ENCODE assay signal across 29 cellular contexts in the genomic region with DNA sequence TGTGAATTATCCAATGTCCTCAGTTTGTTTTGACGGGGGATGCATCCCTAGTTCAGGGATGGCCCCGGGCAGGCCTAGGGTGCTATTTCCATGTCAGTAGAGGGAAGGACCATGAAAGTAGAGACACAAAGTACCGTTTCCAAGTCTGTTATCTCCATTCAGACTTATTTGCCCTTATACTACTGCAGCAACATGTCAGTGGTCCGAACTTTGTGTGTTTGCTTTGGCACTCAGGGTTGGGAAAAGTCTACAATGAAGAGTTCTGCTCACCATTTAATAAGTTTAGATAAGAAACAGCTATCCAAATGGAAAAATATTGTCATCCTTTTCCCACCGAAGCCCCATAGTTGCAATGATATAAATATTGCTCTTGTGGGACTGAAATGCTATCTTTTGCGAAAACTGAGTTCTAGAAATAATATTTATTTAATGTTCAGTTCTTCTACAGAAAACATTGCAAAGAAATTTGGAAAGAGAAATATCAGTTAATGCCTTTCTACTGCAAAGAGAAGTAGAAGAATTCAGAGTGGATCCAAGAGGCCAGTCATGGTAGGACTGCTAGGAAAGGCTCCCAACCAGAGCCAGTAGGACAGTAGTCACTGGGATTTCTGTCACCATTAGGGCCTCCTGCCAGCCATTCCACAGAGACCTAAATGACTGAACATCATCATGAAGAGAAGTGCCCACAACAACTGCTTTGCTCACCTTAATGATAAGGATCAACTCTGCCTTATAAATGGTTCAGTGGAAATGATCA. TPM values are rescaled to one million over a fixed set of nuclear protein-coding genes. Genes with fewer than 3 reads are reported as not detected.
"Had no signal": no experiment of that assay in that cellular context is flagged by ENCODE, and none has a peak within 500 bp of the region (broad histone marks: within the 10 kb centered on the region; RNA-seq: fewer than 3 reads in every experiment).

No MANE protein-coding gene starts in this region.

- ATAC-seq: activated naive CD8-positive, alpha-beta T cell treated with anti-CD3 and anti-CD28 coated beads, Interleukin-2, amount 50 U/mL, for 24 hours; foreskin keratinocyte; left colon; stimulated activated effector memory CD8-positive, alpha-beta T cell treated with anti-CD3 and anti-CD28 coated beads, Interleukin-12 subunit alpha, Interleukin-12 subunit beta, amount 100 ng/mL, for 72 hours; stimulated activated naive CD8-positive, alpha-beta T cell treated with anti-CD3 and anti-CD28 coated beads, Interleukin-15, amount 100 ng/mL, for 72 hours had no signal

- H3K4me1 ChIP-seq: breast epithelium, esophagus muscularis mucosa, foreskin keratinocyte, sigmoid colon, upper lobe of left lung had no signal

- H3K9me3 Mint-ChIP-seq: activated naive CD4-positive, alpha-beta T cell treated with anti-CD3 and anti-CD28 coated beads, Interleukin-2, amount 50 U/mL, for 24 hours; central memory CD8-positive, alpha-beta T cell; stimulated activated effector memory CD8-positive, alpha-beta T cell treated with anti-CD3 and anti-CD28 coated beads, Interleukin-12 subunit alpha, Interleukin-12 subunit beta, amount 100 ng/mL, for 72 hours had no signal

- H3K36me3 Mint-ChIP-seq: stimulated activated effector memory CD8-positive, alpha-beta T cell treated with anti-CD3 and anti-CD28 coated beads, Interleukin-12 subunit alpha, Interleukin-12 subunit beta, amount 100 ng/mL, for 72 hours had no signal

- H3K4me1 Mint-ChIP-seq: activated naive CD4-positive, alpha-beta T cell treated with anti-CD3 and anti-CD28 coated beads, Interleukin-2, amount 50 U/mL, for 24 hours; activated naive CD8-positive, alpha-beta T cell treated with anti-CD3 and anti-CD28 coated beads, Interleukin-2, amount 50 U/mL, for 24 hours; central memory CD8-positive, alpha-beta T cell; stimulated activated effector memory CD8-positive, alpha-beta T cell treated with anti-CD3 and anti-CD28 coated beads, Interleukin-12 subunit alpha, Interleukin-12 subunit beta, amount 100 ng/mL, for 72 hours; stimulated activated naive CD8-positive, alpha-beta T cell treated with anti-CD3 and anti-CD28 coated beads, Interleukin-15, amount 100 ng/mL, for 72 hours had no signal

- H3K36me3 ChIP-seq: breast epithelium, esophagus muscularis mucosa, sigmoid colon, thyroid gland, upper lobe of left lung had no signal

- H3K4me3 Mint-ChIP-seq: activated naive CD4-positive, alpha-beta T cell treated with anti-CD3 and anti-CD28 coated beads, Interleukin-2, amount 50 U/mL, for 24 hours; activated naive CD8-positive, alpha-beta T cell treated with anti-CD3 and anti-CD28 coated beads, Interleukin-2, amount 50 U/mL, for 24 hours; central memory CD8-positive, alpha-beta T cell; neural crest cell; stimulated activated effector memory CD8-positive, alpha-beta T cell treated with anti-CD3 and anti-CD28 coated beads, Interleukin-12 subunit alpha, Interleukin-12 subunit beta, amount 100 ng/mL, for 72 hours; stimulated activated naive CD8-positive, alpha-beta T cell treated with anti-CD3 and anti-CD28 coated beads, Interleukin-15, amount 100 ng/mL, for 72 hours had no signal

- H3K27ac Mint-ChIP-seq: activated naive CD4-positive, alpha-beta T cell treated with anti-CD3 and anti-CD28 coated beads, Interleukin-2, amount 50 U/mL, for 24 hours; activated naive CD8-positive, alpha-beta T cell treated with anti-CD3 and anti-CD28 coated beads, Interleukin-2, amount 50 U/mL, for 24 hours; stimulated activated effector memory CD8-positive, alpha-beta T cell treated with anti-CD3 and anti-CD28 coated beads, Interleukin-12 subunit alpha, Interleukin-12 subunit beta, amount 100 ng/mL, for 72 hours; stimulated activated naive CD8-positive, alpha-beta T cell treated with anti-CD3 and anti-CD28 coated beads, Interleukin-15, amount 100 ng/mL, for 72 hours had no signal

- DNase-seq: activated CD4-positive, alpha-beta T cell treated with anti-CD3 and anti-CD28 coated beads for 4 hours; activated CD4-positive, alpha-beta T cell treated with anti-CD3 and anti-CD28 coated beads, Interleukin-2, amount 50 U/mL, for 4 hours; activated CD8-positive, alpha-beta memory T cell treated with anti-CD3 and anti-CD28 coated beads for 24 hours; activated naive CD8-positive, alpha-beta T cell treated with anti-CD3 and anti-CD28 coated beads, Interleukin-2, amount 50 U/mL, for 24 hours; activated T-cell treated with anti-CD3 and anti-CD28 coated beads, Interleukin-2, amount 50 U/mL, for 1 hour; amygdala; dermis blood vessel endothelial cell; effector CD4-positive, alpha-beta T cell; foreskin keratinocyte; hippocampal formation; left colon; nucleus accumbens; sigmoid colon; small intestine; stimulated activated CD4-positive, alpha-beta T cell treated with anti-CD3 and anti-CD28 coated beads, Interleukin-4, amount 100 ng/mL, for 24 hours; stimulated activated naive CD8-positive, alpha-beta T cell treated with anti-CD3 and anti-CD28 coated beads, Interleukin-15, amount 100 ng/mL, for 72 hours; substantia nigra; thyroid gland; upper lobe of left lung had no signal

- H3K9me3 ChIP-seq: esophagus muscularis mucosa, thyroid gland had no signal

- H3K27me3 ChIP-seq: breast epithelium, esophagus muscularis mucosa, foreskin keratinocyte, sigmoid colon, thyroid gland, upper lobe of left lung had no signal

- H3K4me3 ChIP-seq: breast epithelium, esophagus muscularis mucosa, sigmoid colon, SK-N-MC, thyroid gland, upper lobe of left lung had no signal

- H3K27ac ChIP-seq: breast epithelium, esophagus muscularis mucosa, foreskin keratinocyte, sigmoid colon, SK-N-MC, thyroid gland, upper lobe of left lung had no signal

RNA-seq across cellular contexts. Expression of a gene that starts 11.5 kb away (rescaled TPM):
- total RNA-seq: foreskin keratinocyte; glomerular endothelial cell; lung microvascular endothelial cell; T-helper 1 cell treated with Interleukin-12 subunit alpha and Interleukin-12 subunit beta and Interleukin-4 antibody, amounts not matched to agents 30 ng/mL and 1 ng/mL, for 36 hours had no signal

RNA-seq across cellular contexts. Expression of a gene that starts 21.8 kb away (rescaled TPM):
- total RNA-seq: dermis blood vessel endothelial cell; esophagus muscularis mucosa; foreskin keratinocyte; glomerular endothelial cell; lung microvascular endothelial cell; T-helper 1 cell treated with Interleukin-12 subunit alpha and Interleukin-12 subunit beta and Interleukin-4 antibody, amounts not matched to agents 30 ng/mL and 1 ng/mL, for 36 hours; thyroid gland had no signal
